9 cellular contexts compared by ENCODE assay signal in the genomic region with DNA sequence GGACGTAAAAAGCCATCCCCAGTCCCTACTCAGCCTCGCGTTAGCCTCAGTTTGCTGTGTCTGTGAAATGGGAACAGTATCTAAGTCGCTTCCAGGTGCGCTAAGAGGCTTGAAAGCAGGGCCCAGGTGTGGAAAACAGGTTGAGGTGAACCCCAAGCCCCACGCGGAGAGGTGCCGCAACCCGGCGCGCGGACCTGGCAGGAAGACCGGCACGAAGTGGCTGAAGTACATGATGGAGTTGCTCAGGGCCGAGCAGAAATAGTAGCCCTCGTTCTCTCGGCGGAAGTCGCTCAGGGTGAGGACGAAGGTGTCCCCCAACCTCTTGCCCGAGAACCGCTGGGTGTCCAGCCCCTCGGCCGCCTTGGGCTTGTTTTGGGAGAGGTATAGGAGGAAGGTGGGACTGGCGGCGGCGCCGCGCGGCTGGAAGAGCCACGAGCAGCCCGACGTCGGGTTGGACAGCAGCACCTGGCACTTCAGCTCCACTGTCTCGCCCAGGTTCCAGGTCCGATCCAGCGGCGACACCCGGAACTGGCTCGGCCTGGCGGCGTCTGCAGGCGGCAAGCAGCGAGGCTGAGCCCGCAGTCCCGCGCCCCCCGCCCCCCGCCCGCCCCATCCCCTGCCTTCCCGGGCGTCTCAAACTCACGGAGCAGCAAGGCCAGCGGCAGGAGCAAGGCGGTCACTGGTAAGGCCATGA. TPM values are rescaled to one million over a fixed set of nuclear protein-coding genes. Genes with fewer than 3 reads are reported as not detected.
DNase-seq lines count a peak whose midpoint lies in the region; ATAC-seq, FAIRE-seq and TF ChIP-seq lines count a peak whose summit lies in the region.
"Had no signal": no experiment of that assay in that cellular context is flagged by ENCODE, and none has a peak within 500 bp of the region (broad histone marks: within the 10 kb centered on the region; RNA-seq: fewer than 3 reads in every experiment).

No MANE protein-coding gene starts in this region.

- no peak for TF ChIP-seq CTCF in GM12878 (IDR thresholded peaks at IDR 0.05 in 2 of 3, conservative IDR thresholded peaks at IDR 0.05 in 1 of 3; ENCODE audit: control insufficient read depth in 2 of 3, extremely low read depth in 1 of 3, insufficient read depth in 1 of 3, low read depth in 3 of 3, low read length in 3 of 3)
- no peak for TF ChIP-seq CTCF in mesothelial cell of epicardium (IDR thresholded peaks at IDR 0.05; ENCODE audit: unreplicated experiment)

- H3K36me3 Mint-ChIP-seq in stimulated activated naive CD8-positive, alpha-beta T cell treated with anti-CD3 and anti-CD28 coated beads, Interleukin-15, Interleukin-2, amounts not matched to agents 100 ng/mL and 50 ng/mL, for 24 hours (ENCODE audit: low read depth): peaks cover 41% of the 10 kb centered on the region
- no peaks in the 10 kb centered on the region for H3K36me3 Mint-ChIP-seq in mesothelial cell of epicardium

- no peak for ATAC-seq in stimulated activated naive CD8-positive, alpha-beta T cell treated with anti-CD3 and anti-CD28 coated beads, Interleukin-15, Interleukin-2, amounts not matched to agents 100 U/mL and 50 U/mL, for 24 hours
- ATAC-seq in GM12878 (peak; percentile 35), HG03097 (IDR thresholded peaks at IDR 0.05; ENCODE audit: low FRiP score, unreplicated experiment) (no peak)

- SMC1A ChIA-PET in GM12878 (lab: Charles Lee; ENCODE audit: uncharacterized antibody, unreplicated experiment): no interaction called here

- DNase-seq in stimulated activated naive CD8-positive, alpha-beta T cell treated with anti-CD3 and anti-CD28 coated beads, Interleukin-15, Interleukin-2, amounts not matched to agents 100 U/mL and 50 U/mL, for 24 hours: no peak
- DNase-seq in GM12878 (ENCODE audit: low read depth, low spot score) (no peak), mesothelial cell of epicardium (ENCODE audit: low spot score in 2 of 2, unreplicated experiment in 2 of 2) (peak in 1 of 2 experiments; percentile 41), KG1 (lab: John Stamatoyannopoulos, UW) (no peak), DMS114 treated with DMSO at 0.1 percent for 48 hours (lab: John Stamatoyannopoulos, UW; ENCODE audit: unreplicated experiment) (no peak), NCI-H1417 treated with DMSO at 0.1 percent for 48 hours (lab: John Stamatoyannopoulos, UW) (no peak)
- DNase-seq: SHP77 treated with DMSO at 0.1 percent for 48 hours had no signal

- H3K27ac ChIP-seq in GM12878 (ENCODE audit: control insufficient read depth, insufficient read depth): no peak overlapping the region

- H3K4me2 ChIP-seq in GM12878 (ENCODE audit: control insufficient read depth, insufficient read depth): 0 out of 2 replicates have a peak overlapping the region, but pooled peaks have one; percentile 25

- peaks cover 4% of the 10 kb centered on the region for H3K9me3 Mint-ChIP-seq in stimulated activated naive CD8-positive, alpha-beta T cell treated with anti-CD3 and anti-CD28 coated beads, Interleukin-15, Interleukin-2, amounts not matched to agents 100 ng/mL and 50 ng/mL, for 24 hours
- H3K9me3 Mint-ChIP-seq in mesothelial cell of epicardium: peaks cover 4% of the 10 kb centered on the region

- H3K9me3 ChIP-seq in GM12878 (replicated peaks; ENCODE audit: control insufficient read depth, insufficient read depth, low read length): no peaks in the 10 kb centered on the region; the same call in 2 of the 3 replicates

- H3K9ac ChIP-seq in GM12878 (ENCODE audit: control insufficient read depth, insufficient read depth, low read length): no peak overlapping the region

- no peaks in the 10 kb centered on the region for H3K79me2 ChIP-seq in GM12878 (ENCODE audit: control insufficient read depth, insufficient read depth, low read length)

- TF ChIP-seq RAD21 in GM12878 (IDR thresholded peaks at IDR 0.05; ENCODE audit: insufficient read depth, low read depth, low read length): no peak

- H3K4me3 ChIP-seq in GM12878: no peak overlapping the region

- no peaks in the 10 kb centered on the region for H4K20me1 ChIP-seq in GM12878 (ENCODE audit: control insufficient read depth, insufficient read depth)

- RAD21 ChIA-PET in GM12878 (lab: Charles Lee; ENCODE audit: unreplicated experiment): no interaction called here

- H3K27ac Mint-ChIP-seq in stimulated activated naive CD8-positive, alpha-beta T cell treated with anti-CD3 and anti-CD28 coated beads, Interleukin-15, Interleukin-2, amounts not matched to agents 100 ng/mL and 50 ng/mL, for 24 hours: peak overlapping the region; percentile 100
- no peak overlapping the region for H3K27ac Mint-ChIP-seq in mesothelial cell of epicardium

- POLR2A ChIA-PET in GM12878 (lab: Charles Lee): no interaction called here

- in situ Hi-C loops in GM12878 (cut with MboI): no loop called here

- peaks cover 84% of the 10 kb centered on the region for H3K4me1 Mint-ChIP-seq in stimulated activated naive CD8-positive, alpha-beta T cell treated with anti-CD3 and anti-CD28 coated beads, Interleukin-15, Interleukin-2, amounts not matched to agents 100 ng/mL and 50 ng/mL, for 24 hours (ENCODE audit: low read depth)
- peaks cover 26% of the 10 kb centered on the region for H3K4me1 Mint-ChIP-seq in mesothelial cell of epicardium

- TF ChIP-seq POLR2A in GM12878 (IDR thresholded peaks at IDR 0.05; ENCODE audit: low read depth, low read length): no peak

- intact Hi-C loops in GM12878 (cut with micrococcal nuclease; ENCODE audit: unreplicated experiment): no loop called here

- no peaks in the 10 kb centered on the region for H3K36me3 ChIP-seq in GM12878 (ENCODE audit: control insufficient read depth in 2 of 2, insufficient read depth in 2 of 2, low read length in 1 of 2)

- CTCF ChIA-PET in GM12878 (lab: Yijun Ruan, JAX): no interaction called here

- H3K27me3 Mint-ChIP-seq in stimulated activated naive CD8-positive, alpha-beta T cell treated with anti-CD3 and anti-CD28 coated beads, Interleukin-15, Interleukin-2, amounts not matched to agents 100 ng/mL and 50 ng/mL, for 24 hours: no peaks in the 10 kb centered on the region
- peaks cover 95% of the 10 kb centered on the region for H3K27me3 Mint-ChIP-seq in mesothelial cell of epicardium (ENCODE audit: low read depth)

- no peak for FAIRE-seq in GM12878 (lab: Jason Lieb, UNC)

- peak overlapping the region; percentile 97 for H3K4me3 Mint-ChIP-seq in stimulated activated naive CD8-positive, alpha-beta T cell treated with anti-CD3 and anti-CD28 coated beads, Interleukin-15, Interleukin-2, amounts not matched to agents 100 ng/mL and 50 ng/mL, for 24 hours
- H3K4me3 Mint-ChIP-seq in mesothelial cell of epicardium: peak overlapping the region; percentile 43

- no peaks in the 10 kb centered on the region for H3K4me1 ChIP-seq in GM12878 (ENCODE audit: control insufficient read depth, insufficient read depth, low read length)

- WGBS in GM12878 (ENCODE audit: insufficient coverage, insufficient replicate concordance, low lambda C conversion rate, missing lambda C conversion rate): 30% methylated on average over 42 of the region's 55 CpGs

- H3K27me3 ChIP-seq in GM12878 (replicated peaks in 1 of 2; ENCODE audit: control insufficient read depth in 2 of 2, insufficient read depth in 2 of 2, low read length in 1 of 2): peaks cover 9 to 21% of the 10 kb centered on the region in 2 experiments

- TF ChIP-seq EP300 in GM12878 (IDR thresholded peaks at IDR 0.05; ENCODE audit: borderline replicate concordance in 1 of 2, control insufficient read depth in 1 of 2, low read depth in 2 of 2, low read length in 2 of 2): no peak

- H2AFZ ChIP-seq in GM12878 (ENCODE audit: control insufficient read depth, low read depth, low read length): no peak overlapping the region

- BruUV-seq in GM12878 (replicated peaks; lab: Mats Ljungman, UMichigan): no TSS peak

TF ChIP-seq in GM12878, 131 proteins besides CTCF, POLR2A, EP300 and RAD21 (continues in another document):
- TF ChIP-seq FOS (IDR thresholded peaks at IDR 0.05; ENCODE audit: borderline replicate concordance, extremely low read depth, insufficient read length) (no peak), SUZ12 (IDR thresholded peaks at IDR 0.05; ENCODE audit: unreplicated experiment) (peak; percentile 87), ASH2L (IDR thresholded peaks at IDR 0.05; ENCODE audit: borderline replicate concordance, low read depth) (no peak), TBL1XR1 (IDR thresholded peaks at IDR 0.05; ENCODE audit: low read depth, low read length) (no peak), ZNF274 (IDR thresholded peaks at IDR 0.05; ENCODE audit: insufficient read depth, insufficient read length) (no peak)
- TF ChIP-seq, protein P1, sequence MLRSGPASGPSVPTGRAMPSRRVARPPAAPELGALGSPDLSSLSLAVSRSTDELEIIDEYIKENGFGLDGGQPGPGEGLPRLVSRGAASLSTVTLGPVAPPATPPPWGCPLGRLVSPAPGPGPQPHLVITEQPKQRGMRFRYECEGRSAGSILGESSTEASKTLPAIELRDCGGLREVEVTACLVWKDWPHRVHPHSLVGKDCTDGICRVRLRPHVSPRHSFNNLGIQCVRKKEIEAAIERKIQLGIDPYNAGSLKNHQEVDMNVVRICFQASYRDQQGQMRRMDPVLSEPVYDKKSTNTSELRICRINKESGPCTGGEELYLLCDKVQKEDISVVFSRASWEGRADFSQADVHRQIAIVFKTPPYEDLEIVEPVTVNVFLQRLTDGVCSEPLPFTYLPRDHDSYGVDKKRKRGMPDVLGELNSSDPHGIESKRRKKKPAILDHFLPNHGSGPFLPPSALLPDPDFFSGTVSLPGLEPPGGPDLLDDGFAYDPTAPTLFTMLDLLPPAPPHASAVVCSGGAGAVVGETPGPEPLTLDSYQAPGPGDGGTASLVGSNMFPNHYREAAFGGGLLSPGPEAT (IDR thresholded peaks at IDR 0.05; ENCODE audit: low read depth): no peak

RNA-seq across cellular contexts. Expression of a gene that starts 0.4 kb away (rescaled TPM):
- 0.19 and 0.24 TPM in 2 replicates for total RNA-seq in GM12878 (2013; cell fraction: nucleolus; rRNA removed)
- total RNA-seq in GM12878 (2014; rRNA removed): not detected in 2 replicates
- total RNA-seq in GM12878 (2014; rRNA removed; fragmentation: Illumina TruSeq; extraction: Trizol): not detected in 2 replicates
- 0.13 and 0.15 TPM in 2 replicates for total RNA-seq in GM12878 (2021)
- polyA plus RNA-seq in GM12878 (2011; ENCODE audit: low read depth): not detected
- polyA plus RNA-seq in GM12878 (2011; rRNA removed): 0.30 and 0.43 TPM in 2 replicates
- polyA plus RNA-seq in GM12878 (2011; cell fraction: cytosol; rRNA removed): 0.21 and 0.25 TPM in 2 replicates
- polyA plus RNA-seq in GM12878 (2011; cell fraction: nucleus; rRNA removed): 0.19 and 0.27 TPM in 2 replicates
- 0.08 TPM in 1 of 2 replicates, not detected in the other for polyA plus RNA-seq in GM12878 (2012)
- not detected in 2 replicates for polyA plus RNA-seq in GM12878 (2014; fragmentation: Illumina TruSeq; extraction: Trizol)
- not detected for polyA plus RNA-seq in GM12878 (2014; fragmentation: Nextera tagmentation; extraction: Ambion mirVana)
- polyA plus RNA-seq in GM12878 (2014; rRNA removed): not detected in 2 replicates
- polyA plus RNA-seq in GM12878 (2016; fragmentation: Nextera tagmentation; extraction: Ambion mirVana): not detected
- 0.15 and 0.41 TPM in 2 replicates for polyA minus RNA-seq in GM12878 (2011; rRNA and poly(A)+ RNA removed)
- polyA minus RNA-seq in GM12878 (2011; cell fraction: cytosol; rRNA and poly(A)+ RNA removed): not detected in 2 replicates
- not detected in 2 replicates for polyA minus RNA-seq in GM12878 (2011; cell fraction: nucleus; rRNA and poly(A)+ RNA removed)
- 0.31 to 0.38 TPM (median 0.36 TPM) in 3 replicates for total RNA-seq in mesothelial cell of epicardium
